In genomic region chr10:8044908-8045727, GRCh38 we compare ENCODE assay signal across 1 cellular context.
A peak's percentile ranks its signal among the peaks of the same experiment; 100 is the strongest.
TF ChIP-seq lines count a peak whose summit lies in the region.

No MANE protein-coding gene starts in this region.

TF ChIP-seq in HepG2, 621 proteins besides CTCF, POLR2A, EP300 and RAD21 (continued from another document):
- TF ChIP-seq, protein P1, sequence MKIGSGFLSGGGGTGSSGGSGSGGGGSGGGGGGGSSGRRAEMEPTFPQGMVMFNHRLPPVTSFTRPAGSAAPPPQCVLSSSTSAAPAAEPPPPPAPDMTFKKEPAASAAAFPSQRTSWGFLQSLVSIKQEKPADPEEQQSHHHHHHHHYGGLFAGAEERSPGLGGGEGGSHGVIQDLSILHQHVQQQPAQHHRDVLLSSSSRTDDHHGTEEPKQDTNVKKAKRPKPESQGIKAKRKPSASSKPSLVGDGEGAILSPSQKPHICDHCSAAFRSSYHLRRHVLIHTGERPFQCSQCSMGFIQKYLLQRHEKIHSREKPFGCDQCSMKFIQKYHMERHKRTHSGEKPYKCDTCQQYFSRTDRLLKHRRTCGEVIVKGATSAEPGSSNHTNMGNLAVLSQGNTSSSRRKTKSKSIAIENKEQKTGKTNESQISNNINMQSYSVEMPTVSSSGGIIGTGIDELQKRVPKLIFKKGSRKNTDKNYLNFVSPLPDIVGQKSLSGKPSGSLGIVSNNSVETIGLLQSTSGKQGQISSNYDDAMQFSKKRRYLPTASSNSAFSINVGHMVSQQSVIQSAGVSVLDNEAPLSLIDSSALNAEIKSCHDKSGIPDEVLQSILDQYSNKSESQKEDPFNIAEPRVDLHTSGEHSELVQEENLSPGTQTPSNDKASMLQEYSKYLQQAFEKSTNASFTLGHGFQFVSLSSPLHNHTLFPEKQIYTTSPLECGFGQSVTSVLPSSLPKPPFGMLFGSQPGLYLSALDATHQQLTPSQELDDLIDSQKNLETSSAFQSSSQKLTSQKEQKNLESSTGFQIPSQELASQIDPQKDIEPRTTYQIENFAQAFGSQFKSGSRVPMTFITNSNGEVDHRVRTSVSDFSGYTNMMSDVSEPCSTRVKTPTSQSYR (CRISPR knock-in tag; IDR thresholded peaks at IDR 0.05; ENCODE audit: borderline replicate concordance): no peak
- TF ChIP-seq BCL6 (CRISPR knock-in tag; IDR thresholded peaks at IDR 0.05): no peak
- no peak for TF ChIP-seq TBX3 (IDR thresholded peaks at IDR 0.05; ENCODE audit: borderline replicate concordance)
- TF ChIP-seq, protein P2, sequence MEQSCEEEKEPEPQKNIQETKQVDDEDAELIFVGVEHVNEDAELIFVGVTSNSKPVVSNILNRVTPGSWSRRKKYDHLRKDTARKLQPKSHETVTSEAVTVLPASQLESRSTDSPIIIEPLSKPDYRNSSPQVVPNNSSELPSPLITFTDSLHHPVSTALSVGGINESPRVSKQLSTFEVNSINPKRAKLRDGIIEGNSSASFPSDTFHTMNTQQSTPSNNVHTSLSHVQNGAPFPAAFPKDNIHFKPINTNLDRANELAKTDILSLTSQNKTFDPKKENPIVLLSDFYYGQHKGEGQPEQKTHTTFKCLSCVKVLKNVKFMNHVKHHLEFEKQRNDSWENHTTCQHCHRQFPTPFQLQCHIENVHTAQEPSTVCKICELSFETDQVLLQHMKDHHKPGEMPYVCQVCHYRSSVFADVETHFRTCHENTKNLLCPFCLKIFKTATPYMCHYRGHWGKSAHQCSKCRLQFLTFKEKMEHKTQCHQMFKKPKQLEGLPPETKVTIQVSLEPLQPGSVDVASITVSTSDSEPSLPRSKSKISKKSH (CRISPR knock-in tag; IDR thresholded peaks at IDR 0.05; ENCODE audit: borderline replicate concordance): no peak
- no peak for TF ChIP-seq ZNF672 (CRISPR knock-in tag; IDR thresholded peaks at IDR 0.05)
- TF ChIP-seq ELF3 (CRISPR knock-in tag; IDR thresholded peaks at IDR 0.05): no peak
- no peak for TF ChIP-seq NFE2L1 (CRISPR knock-in tag; IDR thresholded peaks at IDR 0.05; ENCODE audit: borderline replicate concordance)
- TF ChIP-seq ZNF513 (CRISPR knock-in tag; conservative IDR thresholded peaks at IDR 0.05): no peak
- TF ChIP-seq, protein P3, sequence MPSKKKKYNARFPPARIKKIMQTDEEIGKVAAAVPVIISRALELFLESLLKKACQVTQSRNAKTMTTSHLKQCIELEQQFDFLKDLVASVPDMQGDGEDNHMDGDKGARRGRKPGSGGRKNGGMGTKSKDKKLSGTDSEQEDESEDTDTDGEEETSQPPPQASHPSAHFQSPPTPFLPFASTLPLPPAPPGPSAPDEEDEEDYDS (CRISPR knock-in tag; IDR thresholded peaks at IDR 0.05): no peak
- TF ChIP-seq MYNN (CRISPR knock-in tag; IDR thresholded peaks at IDR 0.05; ENCODE audit: low read depth): no peak
- TF ChIP-seq THAP8 (CRISPR knock-in tag; IDR thresholded peaks at IDR 0.05; ENCODE audit: borderline replicate concordance): no peak
- no peak for TF ChIP-seq GLMP (CRISPR knock-in tag; IDR thresholded peaks at IDR 0.05; ENCODE audit: borderline replicate concordance)
- peak; percentile 78; the same call in 1 of the 2 replicates for TF ChIP-seq MTF2 (CRISPR knock-in tag; IDR thresholded peaks at IDR 0.05; ENCODE audit: borderline replicate concordance)
- no peak for TF ChIP-seq SRSF9 (IDR thresholded peaks at IDR 0.05; ENCODE audit: borderline replicate concordance, insufficient read depth, low read depth, low read length, poor library complexity, severe bottlenecking)
- TF ChIP-seq, protein P4, sequence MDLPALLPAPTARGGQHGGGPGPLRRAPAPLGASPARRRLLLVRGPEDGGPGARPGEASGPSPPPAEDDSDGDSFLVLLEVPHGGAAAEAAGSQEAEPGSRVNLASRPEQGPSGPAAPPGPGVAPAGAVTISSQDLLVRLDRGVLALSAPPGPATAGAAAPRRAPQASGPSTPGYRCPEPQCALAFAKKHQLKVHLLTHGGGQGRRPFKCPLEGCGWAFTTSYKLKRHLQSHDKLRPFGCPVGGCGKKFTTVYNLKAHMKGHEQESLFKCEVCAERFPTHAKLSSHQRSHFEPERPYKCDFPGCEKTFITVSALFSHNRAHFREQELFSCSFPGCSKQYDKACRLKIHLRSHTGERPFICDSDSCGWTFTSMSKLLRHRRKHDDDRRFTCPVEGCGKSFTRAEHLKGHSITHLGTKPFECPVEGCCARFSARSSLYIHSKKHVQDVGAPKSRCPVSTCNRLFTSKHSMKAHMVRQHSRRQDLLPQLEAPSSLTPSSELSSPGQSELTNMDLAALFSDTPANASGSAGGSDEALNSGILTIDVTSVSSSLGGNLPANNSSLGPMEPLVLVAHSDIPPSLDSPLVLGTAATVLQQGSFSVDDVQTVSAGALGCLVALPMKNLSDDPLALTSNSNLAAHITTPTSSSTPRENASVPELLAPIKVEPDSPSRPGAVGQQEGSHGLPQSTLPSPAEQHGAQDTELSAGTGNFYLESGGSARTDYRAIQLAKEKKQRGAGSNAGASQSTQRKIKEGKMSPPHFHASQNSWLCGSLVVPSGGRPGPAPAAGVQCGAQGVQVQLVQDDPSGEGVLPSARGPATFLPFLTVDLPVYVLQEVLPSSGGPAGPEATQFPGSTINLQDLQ (CRISPR knock-in tag; IDR thresholded peaks at IDR 0.05): no peak
- TF ChIP-seq ZNF451 (CRISPR knock-in tag; IDR thresholded peaks at IDR 0.05): no peak
- TF ChIP-seq, protein P5, sequence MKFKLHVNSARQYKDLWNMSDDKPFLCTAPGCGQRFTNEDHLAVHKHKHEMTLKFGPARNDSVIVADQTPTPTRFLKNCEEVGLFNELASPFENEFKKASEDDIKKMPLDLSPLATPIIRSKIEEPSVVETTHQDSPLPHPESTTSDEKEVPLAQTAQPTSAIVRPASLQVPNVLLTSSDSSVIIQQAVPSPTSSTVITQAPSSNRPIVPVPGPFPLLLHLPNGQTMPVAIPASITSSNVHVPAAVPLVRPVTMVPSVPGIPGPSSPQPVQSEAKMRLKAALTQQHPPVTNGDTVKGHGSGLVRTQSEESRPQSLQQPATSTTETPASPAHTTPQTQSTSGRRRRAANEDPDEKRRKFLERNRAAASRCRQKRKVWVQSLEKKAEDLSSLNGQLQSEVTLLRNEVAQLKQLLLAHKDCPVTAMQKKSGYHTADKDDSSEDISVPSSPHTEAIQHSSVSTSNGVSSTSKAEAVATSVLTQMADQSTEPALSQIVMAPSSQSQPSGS (CRISPR knock-in tag; IDR thresholded peaks at IDR 0.05): no peak
- peak; percentile 44 for TF ChIP-seq GABPB1 (CRISPR knock-in tag; IDR thresholded peaks at IDR 0.05)
- no peak for TF ChIP-seq ZNF225 (CRISPR knock-in tag; IDR thresholded peaks at IDR 0.05)
- no peak for TF ChIP-seq KLF13 (CRISPR knock-in tag; IDR thresholded peaks at IDR 0.05)
- no peak for TF ChIP-seq IRF2 (CRISPR knock-in tag; IDR thresholded peaks at IDR 0.05)
- 0 out of 2 replicates have a peak, but pooled peaks have one; percentile 20 for TF ChIP-seq NRL (CRISPR knock-in tag; IDR thresholded peaks at IDR 0.05; ENCODE audit: borderline replicate concordance)
- TF ChIP-seq U2AF1 (optimal IDR thresholded peaks at IDR 0.05; ENCODE audit: low read depth, low read length): no peak
- TF ChIP-seq HOMEZ (CRISPR knock-in tag; IDR thresholded peaks at IDR 0.05; ENCODE audit: low read depth): no peak
- no peak for TF ChIP-seq PTBP1 (IDR thresholded peaks at IDR 0.05; ENCODE audit: low read depth, low read length, poor library complexity, severe bottlenecking)
- 0 out of 2 replicates have a peak, but pooled peaks have one; percentile 26 for TF ChIP-seq NR2C2 (CRISPR knock-in tag; IDR thresholded peaks at IDR 0.05; ENCODE audit: borderline replicate concordance)
- no peak for TF ChIP-seq PRDM10 (CRISPR knock-in tag; IDR thresholded peaks at IDR 0.05; ENCODE audit: low read depth)
- TF ChIP-seq NONO (IDR thresholded peaks at IDR 0.05): no peak
- no peak for TF ChIP-seq NONO (CRISPR knock-in tag; conservative IDR thresholded peaks at IDR 0.05)
- no peak for TF ChIP-seq ASH2L (IDR thresholded peaks at IDR 0.05; ENCODE audit: insufficient read length, low read depth, low read length)
- TF ChIP-seq NCOA1 (CRISPR knock-in tag; IDR thresholded peaks at IDR 0.05): no peak
- TF ChIP-seq YEATS2 (CRISPR knock-in tag; IDR thresholded peaks at IDR 0.05; ENCODE audit: borderline replicate concordance): no peak
- TF ChIP-seq MLLT10 (CRISPR knock-in tag; IDR thresholded peaks at IDR 0.05): no peak
- TF ChIP-seq POGK (CRISPR knock-in tag; conservative IDR thresholded peaks at IDR 0.05): no peak
- TF ChIP-seq CBX2 (IDR thresholded peaks at IDR 0.05; ENCODE audit: low read depth, low read length): peak; percentile 86; the same call in 1 of the 2 replicates
- TF ChIP-seq CBX2 (CRISPR knock-in tag; IDR thresholded peaks at IDR 0.05; ENCODE audit: low read depth): no peak
- peak; percentile 59 for TF ChIP-seq EZH2 (conservative IDR thresholded peaks at IDR 0.05; ENCODE audit: low read depth, low read length)
